In genomic region chr6:65642776-65643175, GRCh38 we compare ENCODE assay signal across 37 cellular contexts.
"Had no signal": no experiment of that assay in that cellular context is flagged by ENCODE, and none has a peak within 500 bp of the region (broad histone marks: within the 10 kb centered on the region; RNA-seq: fewer than 3 reads in every experiment).

No MANE protein-coding gene starts in this region.

- H3K36me3 Mint-ChIP-seq: activated CD4-positive, alpha-beta memory T cell treated with anti-CD3 and anti-CD28 coated beads for 36 hours; activated naive CD8-positive, alpha-beta T cell treated with anti-CD3 and anti-CD28 coated beads for 36 hours had no signal

- FAIRE-seq: astrocyte, TTC549 had no signal

- H3K4me3 ChIP-seq: adrenal gland, body of pancreas, breast epithelium had no signal

- H3K9me3 ChIP-seq: adrenal gland, body of pancreas, breast epithelium had no signal

- ATAC-seq: activated CD8-positive, alpha-beta T cell treated with anti-CD3 and anti-CD28 coated beads for 36 hours; activated naive CD4-positive, alpha-beta T cell treated with anti-CD3 and anti-CD28 coated beads, Interleukin-2, amount 50 U/mL, for 72 hours; activated T-cell treated with anti-CD3 and anti-CD28 coated beads, Interleukin-2, amount 50 U/mL, for 4 hours; activated T-cell treated with anti-CD3 and anti-CD28 coated beads, Interleukin-2, amount 50 U/mL, for 72 hours; activated T-helper 17 cell treated with anti-CD3 and anti-CD28 coated beads, Interleukin-2, amount 50 U/mL, for 72 hours; body of pancreas had no signal

- H3K27me3 ChIP-seq: adrenal gland, body of pancreas, brain microvascular endothelial cell, breast epithelium had no signal

- H3K4me1 Mint-ChIP-seq: activated B cell treated with CpG ODN at 0.5 μM for 24 hours; activated CD4-positive, alpha-beta T cell treated with anti-CD3 and anti-CD28 coated beads, Interleukin-2, amount 10 ng/mL, durations not matched to agents 24 days and 14 days; activated naive CD8-positive, alpha-beta T cell treated with anti-CD3 and anti-CD28 coated beads for 36 hours; activated T-helper 17 cell treated with anti-CD3 and anti-CD28 coated beads, Interleukin-2, amount 50 U/mL, for 72 hours had no signal

- H3K27ac Mint-ChIP-seq: activated B cell treated with CpG ODN at 0.5 μM for 24 hours; activated CD4-positive, alpha-beta memory T cell treated with anti-CD3 and anti-CD28 coated beads for 36 hours; activated CD4-positive, alpha-beta T cell treated with anti-CD3 and anti-CD28 coated beads, Interleukin-2, amount 10 ng/mL, durations not matched to agents 24 days and 14 days; activated CD8-positive, alpha-beta T cell treated with anti-CD3 and anti-CD28 coated beads for 36 hours; activated naive CD4-positive, alpha-beta T cell treated with anti-CD3 and anti-CD28 coated beads for 36 hours; activated naive CD4-positive, alpha-beta T cell treated with anti-CD3 and anti-CD28 coated beads, Interleukin-2, amount 50 U/mL, for 72 hours; activated naive CD8-positive, alpha-beta T cell treated with anti-CD3 and anti-CD28 coated beads for 36 hours; activated T-cell treated with anti-CD3 and anti-CD28 coated beads, Interleukin-2, amount 50 U/mL, for 72 hours; activated T-helper 1 cell treated with anti-CD3 and anti-CD28 coated beads, Interleukin-12 subunit alpha, Interleukin-12 subunit beta, Interleukin-2, Interleukin-4 antibody, amounts not matched to agents 30 ng/mL and 10 ng/mL and 1 ng/mL, durations not matched to agents 14 hours and 24 hours and 36 hours; activated T-helper 17 cell treated with anti-CD3 and anti-CD28 coated beads, Interleukin-2, amount 50 U/mL, for 72 hours; T-helper 1 cell treated with Interleukin-12 subunit alpha and Interleukin-12 subunit beta and Interleukin-4 antibody, amounts not matched to agents 30 μg/mL and 1 μg/mL, for 36 hours; T-helper 2 cell treated with Interferon-gamma antibody and Interleukin-4, amounts not matched to agents 5 μg/mL and 100 μg/mL, for 36 hours had no signal

- H3K4me3 Mint-ChIP-seq: activated B cell treated with CpG ODN at 0.5 μM for 24 hours; activated CD4-positive, alpha-beta memory T cell treated with anti-CD3 and anti-CD28 coated beads for 36 hours; activated CD4-positive, alpha-beta T cell treated with anti-CD3 and anti-CD28 coated beads, Interleukin-2, amount 10 ng/mL, durations not matched to agents 24 days and 14 days; activated CD8-positive, alpha-beta T cell treated with anti-CD3 and anti-CD28 coated beads for 36 hours; activated naive CD4-positive, alpha-beta T cell treated with anti-CD3 and anti-CD28 coated beads for 36 hours; activated naive CD8-positive, alpha-beta T cell treated with anti-CD3 and anti-CD28 coated beads for 36 hours; activated T-cell treated with anti-CD3 and anti-CD28 coated beads, Interleukin-2, amount 50 U/mL, for 4 hours; activated T-cell treated with anti-CD3 and anti-CD28 coated beads, Interleukin-2, amount 50 U/mL, for 72 hours; activated T-helper 1 cell treated with anti-CD3 and anti-CD28 coated beads, Interleukin-12 subunit alpha, Interleukin-12 subunit beta, Interleukin-2, Interleukin-4 antibody, amounts not matched to agents 30 ng/mL and 10 ng/mL and 1 ng/mL, durations not matched to agents 14 hours and 24 hours and 36 hours; activated T-helper 17 cell treated with anti-CD3 and anti-CD28 coated beads, Interleukin-2, amount 50 U/mL, for 72 hours; T-helper 1 cell treated with Interleukin-12 subunit alpha and Interleukin-12 subunit beta and Interleukin-4 antibody, amounts not matched to agents 30 μg/mL and 1 μg/mL, for 36 hours; T-helper 2 cell treated with Interferon-gamma antibody and Interleukin-4, amounts not matched to agents 5 μg/mL and 100 μg/mL, for 36 hours had no signal

- DNase-seq: activated B cell treated with CpG ODN at 0.5 μM for 24 hours; activated CD4-positive, alpha-beta memory T cell treated with anti-CD3 and anti-CD28 coated beads for 36 hours; activated CD4-positive, alpha-beta T cell treated with anti-CD3 and anti-CD28 coated beads for 4 hours; activated CD4-positive, alpha-beta T cell treated with anti-CD3 and anti-CD28 coated beads, Interleukin-2, amount 10 ng/mL, durations not matched to agents 24 days and 14 days; activated CD4-positive, alpha-beta T cell treated with anti-CD3 and anti-CD28 coated beads, Interleukin-2, amount 50 U/mL, for 1 hour; activated CD4-positive, alpha-beta T cell treated with anti-CD3 and anti-CD28 coated beads, Interleukin-2, amount 50 U/mL, for 4 hours; activated CD4-positive, CD25-positive, alpha-beta regulatory T cell treated with anti-CD3 and anti-CD28 coated beads, Interleukin-2, amount 50 U/mL, for 72 hours; activated CD8-positive, alpha-beta memory T cell treated with anti-CD3 and anti-CD28 coated beads, Interleukin-2, amount 50 U/mL, for 4 hours; activated CD8-positive, alpha-beta T cell treated with anti-CD3 and anti-CD28 coated beads for 36 hours; activated effector memory CD4-positive, alpha-beta T cell treated with anti-CD3 and anti-CD28 coated beads, Interleukin-2, amount 50 U/mL, for 16 hours; activated gamma-delta T cell treated with Interleukin-2 at 50 U/mL for 16 hours; activated naive CD4-positive, alpha-beta T cell; activated naive CD4-positive, alpha-beta T cell treated with anti-CD3 and anti-CD28 coated beads for 36 hours; activated naive CD4-positive, alpha-beta T cell treated with anti-CD3 and anti-CD28 coated beads, Interleukin-2, amount 50 U/mL, for 16 hours; activated naive CD8-positive, alpha-beta T cell treated with anti-CD3 and anti-CD28 coated beads for 36 hours; activated T-cell treated with anti-CD3 and anti-CD28 coated beads for 4 hours; activated T-cell treated with anti-CD3 and anti-CD28 coated beads, Interleukin-2, amount 50 U/mL, for 1 hour; activated T-cell treated with anti-CD3 and anti-CD28 coated beads, Interleukin-2, amount 50 U/mL, for 4 hours; activated T-cell treated with anti-CD3 and anti-CD28 coated beads, Interleukin-2, amount 50 U/mL, for 72 hours; adrenal gland; amniotic stem cell; aorta; body of pancreas; brain microvascular endothelial cell; central memory CD4-positive, alpha-beta T cell; T-helper 1 cell; T-helper 2 cell; T-helper 9 cell had no signal

- H3K4me1 ChIP-seq: adrenal gland, body of pancreas, breast epithelium had no signal

- H3K27me3 Mint-ChIP-seq: activated B cell treated with CpG ODN at 0.5 μM for 24 hours; activated CD4-positive, alpha-beta memory T cell treated with anti-CD3 and anti-CD28 coated beads for 36 hours; activated CD4-positive, alpha-beta T cell treated with anti-CD3 and anti-CD28 coated beads, Interleukin-2, amount 10 ng/mL, durations not matched to agents 24 days and 14 days; activated CD8-positive, alpha-beta T cell treated with anti-CD3 and anti-CD28 coated beads for 36 hours; activated naive CD8-positive, alpha-beta T cell treated with anti-CD3 and anti-CD28 coated beads for 36 hours; activated T-helper 17 cell treated with anti-CD3 and anti-CD28 coated beads, Interleukin-2, amount 50 U/mL, for 72 hours had no signal

- H3K36me3 ChIP-seq: adrenal gland, brain microvascular endothelial cell, breast epithelium had no signal

- H3K27ac ChIP-seq: adrenal gland, body of pancreas, brain microvascular endothelial cell, breast epithelium, VCaP had no signal
